Comparison of ENCODE assay signal across 17 cellular contexts in genomic region chr15:38843736-38844590, GRCh38.
A peak's percentile ranks its signal among the peaks of the same experiment; 100 is the strongest.
DNase-seq lines count a peak whose midpoint lies in the region; ATAC-seq and TF ChIP-seq lines count a peak whose summit lies in the region.
"Had no signal": no experiment of that assay in that cellular context is flagged by ENCODE, and none has a peak within 500 bp of the region (broad histone marks: within the 10 kb centered on the region; RNA-seq: fewer than 3 reads in every experiment).

No MANE protein-coding gene starts in this region.

- H3K27ac Mint-ChIP-seq in chondrocyte (ENCODE audit: unreplicated experiment): peak overlapping the region; percentile 76
- H3K27ac Mint-ChIP-seq: GM23338, IgD-negative memory B cell had no signal

- no peaks in the 10 kb centered on the region for H3K27me3 Mint-ChIP-seq in chondrocyte (ENCODE audit: low read depth)

- H3K9me3 ChIP-seq in mesodermal cell (ENCODE audit: control insufficient read depth, low read length) (no peaks in the 10 kb centered on the region), esophagus squamous epithelium (no peaks in the 10 kb centered on the region)
- H3K9me3 ChIP-seq: vagina had no signal

- H3K27me3 ChIP-seq in esophagus squamous epithelium: no peaks in the 10 kb centered on the region
- H3K27me3 ChIP-seq: vagina had no signal

- DNase-seq in AG08396 (ENCODE audit: low spot score) (peak; percentile 33), HT1080 (ENCODE audit: low read depth) (peak; percentile 58), chondrocyte (ENCODE audit: low spot score) (no peak), NCI-H510A treated with DMSO at 0.1 percent for 48 hours (lab: John Stamatoyannopoulos, UW) (no peak), esophagus squamous epithelium (lab: John Stamatoyannopoulos, UW) (no peak)
- DNase-seq: activated CD4-positive, alpha-beta T cell treated with anti-CD3 and anti-CD28 coated beads, Interleukin-2, amount 50 U/mL, for 4 hours; erythroblast; islet precursor cell; NCI-H187 treated with DMSO at 0.1 percent for 48 hours; NK-92 treated with Interleukin-12 subunit alpha and Interleukin-12 subunit beta, amount 100 ng/mL, for 24 hours had no signal

- intact Hi-C loops in esophagus squamous epithelium (cut with DNase I): no loop called here

- H3K4me3 Mint-ChIP-seq in chondrocyte (ENCODE audit: unreplicated experiment): no peak overlapping the region
- H3K4me3 Mint-ChIP-seq: GM23338, IgD-negative memory B cell had no signal

- H3K4me1 Mint-ChIP-seq in chondrocyte (ENCODE audit: low read depth): peaks cover 64% of the 10 kb centered on the region
- H3K4me1 Mint-ChIP-seq: IgD-negative memory B cell had no signal

- no peak for TF ChIP-seq CTCF in chondrocyte (IDR thresholded peaks at IDR 0.05)
- TF ChIP-seq CTCF in esophagus squamous epithelium (IDR thresholded peaks at IDR 0.05): no peak

- H3K36me3 Mint-ChIP-seq in chondrocyte (ENCODE audit: low read depth): peaks cover 6% of the 10 kb centered on the region
- H3K36me3 Mint-ChIP-seq: IgD-negative memory B cell had no signal

- peaks cover 33% of the 10 kb centered on the region for H3K4me1 ChIP-seq in mesodermal cell (ENCODE audit: control insufficient read depth, insufficient read depth, low read length, poor library complexity, severe bottlenecking)
- peaks cover 0 to 17% (median 0%) of the 10 kb centered on the region in 3 donors for H3K4me1 ChIP-seq in esophagus squamous epithelium
- H3K4me1 ChIP-seq: vagina had no signal

- H3K4me3 ChIP-seq in mesodermal cell (ENCODE audit: extremely low read depth, insufficient read depth, low read length, poor library complexity, severe bottlenecking): no peak overlapping the region
- H3K4me3 ChIP-seq in esophagus squamous epithelium: no peak overlapping the region
- H3K4me3 ChIP-seq: GM23338, vagina had no signal

- TF ChIP-seq POLR2A in esophagus squamous epithelium (IDR thresholded peaks at IDR 0.05): no peak

- H3K27ac ChIP-seq in mesodermal cell (ENCODE audit: low read depth, low read length, severe bottlenecking): peak overlapping the region; percentile 50
- H3K27ac ChIP-seq in esophagus squamous epithelium: peak overlapping the region in 1 of 4 donors; percentile 9
- H3K27ac ChIP-seq: C4-2B, vagina had no signal

- 60 to 100% methylated on average over 1 to 2 of the region's 10 CpGs for WGBS in mesodermal cell (ENCODE audit: insufficient coverage in 2 of 2), 2 experiments
- WGBS in esophagus squamous epithelium, 2 donors: 63 to 68% methylated on average over 9 to 10 of the region's 10 CpGs

- ATAC-seq in GM21825 (IDR thresholded peaks at IDR 0.05; ENCODE audit: unreplicated experiment) (no peak), GM18520 (IDR thresholded peaks at IDR 0.05; ENCODE audit: unreplicated experiment) (no peak)
- ATAC-seq: GM23338 had no signal

- no peaks in the 10 kb centered on the region for H3K36me3 ChIP-seq in mesodermal cell (ENCODE audit: control insufficient read depth, insufficient read depth, low read length)
- no peaks in the 10 kb centered on the region for H3K36me3 ChIP-seq in esophagus squamous epithelium
- H3K36me3 ChIP-seq: vagina had no signal

- H3K9me3 Mint-ChIP-seq in chondrocyte (ENCODE audit: low read depth): peaks cover 7% of the 10 kb centered on the region

Comparison
In these comparisons a context has a peak if more than half of its experiments do, and no peak if none do; other contexts are left out.
1. DNase-seq: peak in AG08396 (single experiment) and HT1080 (single experiment); none in chondrocyte (single experiment), NCI-H510A treated with DMSO at 0.1 percent for 48 hours (single experiment) and esophagus squamous epithelium (single experiment).